ENCODE assay signal across 20 cellular contexts in genomic region chr11:76766521-76766920, GRCh38. TPM values are rescaled to one million over a fixed set of nuclear protein-coding genes. Genes with fewer than 3 reads are reported as not detected.
"Had no signal": no experiment of that assay in that cellular context is flagged by ENCODE, and none has a peak within 500 bp of the region (broad histone marks: within the 10 kb centered on the region; RNA-seq: fewer than 3 reads in every experiment).

No MANE protein-coding gene starts in this region.

- H3K27me3 ChIP-seq: brain microvascular endothelial cell, heart left ventricle, sigmoid colon had no signal

- ATAC-seq: activated CD4-positive, CD25-positive, alpha-beta regulatory T cell treated with anti-CD3 and anti-CD28 coated beads, Interleukin-2, amount 50 U/mL, for 24 hours; lower lobe of right lung; psoas muscle; stimulated activated effector memory CD8-positive, alpha-beta T cell treated with anti-CD3 and anti-CD28 coated beads, Interleukin-12 subunit alpha, Interleukin-12 subunit beta, amount 100 ng/mL, for 72 hours had no signal

- H3K9me3 ChIP-seq: heart left ventricle, lower lobe of right lung, psoas muscle, sigmoid colon had no signal

- H3K4me3 Mint-ChIP-seq: activated T-helper 1 cell treated with anti-CD3 and anti-CD28 coated beads, Interleukin-12 subunit alpha, Interleukin-12 subunit beta, Interleukin-2, Interleukin-4 antibody, amounts not matched to agents 30 ng/mL and 10 ng/mL and 1 ng/mL, durations not matched to agents 14 hours and 24 hours and 36 hours; central memory CD8-positive, alpha-beta T cell; immature natural killer cell; type B pancreatic cell had no signal

- FAIRE-seq: frontal cortex had no signal

- H3K9me3 Mint-ChIP-seq: activated naive CD8-positive, alpha-beta T cell treated with anti-CD3 and anti-CD28 coated beads, Interleukin-2, amount 10 ng/mL, durations not matched to agents 7 days and 5 days; activated T-helper 1 cell treated with anti-CD3 and anti-CD28 coated beads, Interleukin-12 subunit alpha, Interleukin-12 subunit beta, Interleukin-2, Interleukin-4 antibody, amounts not matched to agents 30 ng/mL and 10 ng/mL and 1 ng/mL, durations not matched to agents 14 hours and 24 hours and 36 hours; central memory CD8-positive, alpha-beta T cell; immature natural killer cell; stimulated activated effector memory CD8-positive, alpha-beta T cell treated with anti-CD3 and anti-CD28 coated beads, Interleukin-12 subunit alpha, Interleukin-12 subunit beta, amount 100 ng/mL, for 72 hours; type B pancreatic cell had no signal

- H3K36me3 ChIP-seq: brain microvascular endothelial cell, heart left ventricle, lower lobe of right lung, sigmoid colon had no signal

- H3K27ac ChIP-seq: brain microvascular endothelial cell, lower lobe of right lung, psoas muscle had no signal

- H3K4me3 ChIP-seq: heart left ventricle, lower lobe of right lung, psoas muscle, sigmoid colon had no signal

- DNase-seq: activated CD4-positive, alpha-beta T cell treated with anti-CD3 and anti-CD28 coated beads, Interleukin-2, amount 50 U/mL, for 1 hour; activated CD8-positive, alpha-beta memory T cell treated with anti-CD3 and anti-CD28 coated beads for 24 hours; activated naive CD4-positive, alpha-beta T cell; activated naive CD8-positive, alpha-beta T cell treated with anti-CD3 and anti-CD28 coated beads, Interleukin-2, amount 10 ng/mL, durations not matched to agents 7 days and 5 days; brain microvascular endothelial cell; effector memory CD4-positive, alpha-beta T cell; immature natural killer cell; lower lobe of right lung; midbrain; nucleus accumbens; sigmoid colon; SW 1271 had no signal

- H3K36me3 Mint-ChIP-seq: activated naive CD8-positive, alpha-beta T cell treated with anti-CD3 and anti-CD28 coated beads, Interleukin-2, amount 10 ng/mL, durations not matched to agents 7 days and 5 days; immature natural killer cell; stimulated activated effector memory CD8-positive, alpha-beta T cell treated with anti-CD3 and anti-CD28 coated beads, Interleukin-12 subunit alpha, Interleukin-12 subunit beta, amount 100 ng/mL, for 72 hours; type B pancreatic cell had no signal

- H3K27me3 Mint-ChIP-seq: activated naive CD8-positive, alpha-beta T cell treated with anti-CD3 and anti-CD28 coated beads, Interleukin-2, amount 10 ng/mL, durations not matched to agents 7 days and 5 days; central memory CD8-positive, alpha-beta T cell; type B pancreatic cell had no signal

- H3K27ac Mint-ChIP-seq: activated T-helper 1 cell treated with anti-CD3 and anti-CD28 coated beads, Interleukin-12 subunit alpha, Interleukin-12 subunit beta, Interleukin-2, Interleukin-4 antibody, amounts not matched to agents 30 ng/mL and 10 ng/mL and 1 ng/mL, durations not matched to agents 14 hours and 24 hours and 36 hours; immature natural killer cell; type B pancreatic cell had no signal

RNA-seq across cellular contexts. Expression of gene TSKU, which starts 16.6 kb away (rescaled TPM):
- polyA plus RNA-seq: immature natural killer cell had no signal
